15 cellular contexts compared by ENCODE assay signal in the genomic region with DNA sequence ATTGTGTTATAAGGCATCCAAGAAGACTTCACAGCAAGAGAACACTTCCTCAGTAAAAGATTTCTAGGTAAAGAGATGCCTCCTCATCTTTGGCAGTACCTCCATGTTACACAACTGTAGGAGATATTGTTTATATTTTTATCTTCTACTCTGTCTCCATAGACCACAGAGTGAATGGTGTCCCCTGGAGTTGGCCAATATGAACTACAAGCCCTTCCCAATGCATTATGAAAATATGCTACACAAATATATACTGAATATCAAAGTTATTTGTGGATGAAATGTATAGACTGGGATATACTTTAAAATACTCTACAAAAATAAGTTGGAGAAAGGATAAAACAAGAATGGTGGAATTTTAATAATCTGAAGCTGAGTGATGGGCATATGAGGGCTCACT.
"Had no signal": no experiment of that assay in that cellular context is flagged by ENCODE, and none has a peak within 500 bp of the region (broad histone marks: within the 10 kb centered on the region; RNA-seq: fewer than 3 reads in every experiment).

No MANE protein-coding gene starts in this region.

- ATAC-seq: activated T-helper 17 cell treated with anti-CD3 and anti-CD28 coated beads, Interleukin-2, amount 50 U/mL, for 72 hours; left colon; mucosa of descending colon; naive thymus-derived CD8-positive, alpha-beta T cell; sciatic nerve; stimulated activated memory B cell treated with anti-CD40 and anti-IgM and Interleukin-4, amounts not matched to agents 10 μg/mL and 1 μg/mL and 100 μg/mL, for 72 hours; WTC11 had no signal

- DNase-seq: activated CD4-positive, alpha-beta T cell treated with anti-CD3 and anti-CD28 coated beads for 48 hours; activated naive CD4-positive, alpha-beta T cell treated with anti-CD3 and anti-CD28 coated beads, Interleukin-2, amount 50 U/mL, for 16 hours; activated T-cell treated with anti-CD3 and anti-CD28 coated beads for 4 hours; immature natural killer cell; left colon; mucosa of descending colon; naive thymus-derived CD8-positive, alpha-beta T cell; nucleus accumbens; spleen; stimulated activated CD4-positive, alpha-beta T cell treated with anti-CD3 and anti-CD28 coated beads, Interleukin-1b, Interleukin-23, amount 100 ng/mL, for 48 hours had no signal

- H3K27me3 ChIP-seq: spleen, tibial nerve had no signal

- H3K4me3 ChIP-seq: mucosa of descending colon, spleen, tibial nerve had no signal

- H3K27ac ChIP-seq: tibial nerve had no signal
